Comparison of ENCODE assay signal across 8 cellular contexts in genomic region chr2:96507957-96508520, GRCh38. TPM values are rescaled to one million over a fixed set of nuclear protein-coding genes. Genes with fewer than 3 reads are reported as not detected.
DNase-seq lines count a peak whose midpoint lies in the region; ATAC-seq and TF ChIP-seq lines count a peak whose summit lies in the region.

No MANE protein-coding gene starts in this region.

- in situ Hi-C loops in HAP-1 (cut with MboI; ENCODE audit: low sequenced_read_pairs) (loop anchor here (5.0 to 25.0 kb wide), 2 partner anchors 96 to 496 kb away; no protein-coding TSS in a partner anchor), T47D (cut with HindIII; ENCODE audit: low pct_unique_long_range_greater_than_20kb, low sequenced_read_pairs) (no loop called here)

- peaks cover 35% of the 10 kb centered on the region for H3K27me3 ChIP-seq in DOHH2 (ENCODE audit: control insufficient read depth, low read length)
- H3K27me3 ChIP-seq in HAP-1 (ENCODE audit: low read depth) = no peaks in the 10 kb centered on the region
- H3K27me3 ChIP-seq in kidney epithelial cell (ENCODE audit: control insufficient read depth, insufficient read depth, low read length) = no peaks in the 10 kb centered on the region

- ATAC-seq in GM21447 (IDR thresholded peaks at IDR 0.05; ENCODE audit: unreplicated experiment) = no peak

- no peak overlapping the region for H3K27ac ChIP-seq in DOHH2 (ENCODE audit: low read depth, low read length)

- no peaks in the 10 kb centered on the region for H3F3A ChIP-seq in DOHH2 (ENCODE audit: control insufficient read depth, insufficient read depth)

- H3K9me2 ChIP-seq in DOHH2 (replicated peaks; ENCODE audit: control insufficient read depth, low read length) = no peaks in the 10 kb centered on the region

- DNase-seq in HAP-1 (ENCODE audit: low spot score in 2 of 2) (peak; percentile 71 to 88), NCI-H1694 treated with DMSO at 0.1 percent for 48 hours (lab: John Stamatoyannopoulos, UW) (peak; percentile 39), T47D (ENCODE audit: low read depth in 1 of 2, low spot score in 1 of 2) (peak; percentile 33 to 48), kidney epithelial cell (ENCODE audit: low read depth) (no peak)
- DNase-seq in stimulated activated CD4-positive, alpha-beta T cell treated with anti-CD3 and anti-CD28 coated beads, Interleukin-2, amount 100 ng/mL, for 4 hours (ENCODE audit: low read depth) = peak; percentile 83

- H3K79me2 ChIP-seq in DOHH2 (ENCODE audit: control insufficient read depth, low read length) = no peaks in the 10 kb centered on the region

- H3K4me2 ChIP-seq in DOHH2 (ENCODE audit: low read length) = peak overlapping the region; percentile 37

- 0 out of 2 replicates have a peak overlapping the region, but pooled peaks have one; percentile 8 for H3K4me3 ChIP-seq in DOHH2 (ENCODE audit: low read length)
- H3K4me3 ChIP-seq in HAP-1 = peak overlapping the region; percentile 18
- peak overlapping the region; percentile 32; the same call in 1 of the 2 replicates for H3K4me3 ChIP-seq in WI38 (ENCODE audit: low read depth, low read length)
- peak overlapping the region; percentile 3 for H3K4me3 ChIP-seq in kidney epithelial cell (ENCODE audit: low read depth, low read length)

- no peaks in the 10 kb centered on the region for H3K9me3 ChIP-seq in DOHH2 (ENCODE audit: control insufficient read depth, insufficient read depth, low read length)
- no peaks in the 10 kb centered on the region for H3K9me3 ChIP-seq in HAP-1

- TF ChIP-seq CTCF in DOHH2 (IDR thresholded peaks at IDR 0.05; ENCODE audit: low read depth, low read length, poor library complexity, severe bottlenecking) (peak; percentile 88), WI38 (IDR thresholded peaks at IDR 0.05; ENCODE audit: low read depth, low read length) (peak; percentile 97), kidney epithelial cell (IDR thresholded peaks at IDR 0.05; ENCODE audit: insufficient read depth, low read length, poor library complexity, severe bottlenecking) (peak; percentile 92)

- H3K4me1 ChIP-seq in DOHH2 (ENCODE audit: control insufficient read depth, low read length) (peaks cover 20% of the 10 kb centered on the region), HAP-1 (peaks cover 8% of the 10 kb centered on the region; the same call in 1 of the 2 replicates)

- H4K20me1 ChIP-seq in DOHH2 (ENCODE audit: control insufficient read depth, insufficient read depth, low read depth, low read length) = no peaks in the 10 kb centered on the region

- H3K36me3 ChIP-seq in DOHH2 (ENCODE audit: control insufficient read depth, low read length) (no peaks in the 10 kb centered on the region), HAP-1 (replicated peaks) (no peaks in the 10 kb centered on the region), kidney epithelial cell (ENCODE audit: control insufficient read depth, insufficient read depth, low read length) (no peaks in the 10 kb centered on the region)

RNA-seq across cellular contexts. Expression of gene NEURL3, which starts 2.9 kb away (rescaled TPM):
- 16.8 and 18.6 TPM in 2 replicates for total RNA-seq in kidney epithelial cell

RNA-seq across cellular contexts. Expression of gene ARID5A, which starts 28.5 kb away (rescaled TPM):
- total RNA-seq in kidney epithelial cell = 38.8 and 41.1 TPM in 2 replicates
